In the genomic region with DNA sequence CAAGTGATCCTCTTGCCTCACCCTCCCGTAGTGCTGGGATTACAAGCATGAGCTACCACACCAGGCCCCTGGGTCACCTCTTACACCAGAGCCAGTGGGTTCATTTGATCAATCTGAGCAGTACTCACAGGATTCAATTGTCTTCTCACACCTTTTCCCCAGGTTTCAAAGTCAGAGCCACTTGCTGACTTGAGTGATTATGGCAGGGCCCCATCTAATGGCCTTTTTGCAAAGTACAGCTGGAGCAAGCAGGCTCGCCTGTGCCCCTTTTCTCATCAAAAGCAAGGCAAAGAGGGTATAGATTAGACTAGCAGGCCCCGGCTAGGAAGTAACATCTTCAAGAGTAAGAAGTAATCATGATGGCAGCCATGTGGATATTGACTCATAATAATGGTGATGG, we compare ENCODE assay signal across 8 cellular contexts.
DNase-seq lines count a peak whose midpoint lies in the region; ATAC-seq and TF ChIP-seq lines count a peak whose summit lies in the region.

No MANE protein-coding gene starts in this region.

- WGBS in hepatocyte (ENCODE audit: low lambda C conversion rate, missing lambda C conversion rate): 62% methylated on average over 3 of the region's 3 CpGs

- CTCF ChIA-PET in PC-9 (lab: Charles Lee): no interaction called here

- H3K36me3 ChIP-seq in PC-9 (ENCODE audit: low read depth) (no peaks in the 10 kb centered on the region), hepatocyte (replicated peaks; ENCODE audit: insufficient read depth, low read depth) (no peaks in the 10 kb centered on the region)

- intact Hi-C loops in PC-9 (cut with micrococcal nuclease; ENCODE audit: unreplicated experiment): loop anchor here (1.0 to 10.0 kb wide), 5 partner anchors 86 to 328 kb away; no protein-coding TSS in a partner anchor

- BruUV-seq in PC-9 (replicated peaks; lab: Mats Ljungman, UMichigan): no TSS peak

- H3K4me3 ChIP-seq in PC-9: no peak overlapping the region
- no peak overlapping the region for H3K4me3 ChIP-seq in hepatocyte

- POLR2A ChIA-PET in PC-9 (lab: Charles Lee; ENCODE audit: unreplicated experiment): interaction anchor here (0.6 kb wide), 1 partner anchor 835 kb away, joined by 5 read pairs; no protein-coding TSS in a partner anchor

- H2AFZ ChIP-seq in PC-9 (no peak overlapping the region), hepatocyte (no peak overlapping the region)

- H4K20me1 ChIP-seq in PC-9 (ENCODE audit: insufficient read depth) (no peaks in the 10 kb centered on the region), hepatocyte (ENCODE audit: insufficient read depth, poor library complexity, severe bottlenecking) (no peaks in the 10 kb centered on the region)

- H3K9me2 ChIP-seq in PC-9 (ENCODE audit: insufficient read depth) (no peaks in the 10 kb centered on the region), hepatocyte (replicated peaks; ENCODE audit: insufficient read depth) (no peaks in the 10 kb centered on the region)

- ATAC-seq in HG03159 (IDR thresholded peaks at IDR 0.05; ENCODE audit: unreplicated experiment) (peak; percentile 76), GM21528 (IDR thresholded peaks at IDR 0.05; ENCODE audit: low FRiP score, unreplicated experiment) (no peak), GM18867 (IDR thresholded peaks at IDR 0.05; ENCODE audit: unreplicated experiment) (no peak)

- peak; percentile 3 for DNase-seq in GDM1 (lab: John Stamatoyannopoulos, UW)
- DNase-seq in PC-9: peak in 1 of 2 experiments; percentile 41
- DNase-seq in activated naive CD4-positive, alpha-beta T cell treated with anti-CD3 and anti-CD28 coated beads, Interleukin-2, amount 50 U/mL, for 16 hours: peak; percentile 53
- peak; percentile 56 for DNase-seq in hepatocyte (ENCODE audit: low spot score)
- DNase-seq in stimulated activated CD8-positive, alpha-beta memory T cell treated with anti-CD3 and anti-CD28 coated beads, Interleukin-2, amount 100 ng/mL, for 48 hours (ENCODE audit: low read depth in 2 of 2): peak; percentile 2 to 4

- H3K79me2 ChIP-seq in PC-9 (ENCODE audit: low read depth) (no peaks in the 10 kb centered on the region), hepatocyte (no peaks in the 10 kb centered on the region)

- H3K27me3 ChIP-seq in PC-9 (ENCODE audit: insufficient read depth, low read depth) (no peaks in the 10 kb centered on the region), hepatocyte (no peaks in the 10 kb centered on the region)

- H3K27ac ChIP-seq in PC-9 (no peak overlapping the region), hepatocyte (no peak overlapping the region)

- no peaks in the 10 kb centered on the region for H3F3A ChIP-seq in PC-9 (ENCODE audit: insufficient read depth, low read depth)

- no peak overlapping the region for H3K4me2 ChIP-seq in PC-9
- H3K4me2 ChIP-seq in hepatocyte: no peak overlapping the region

- H3K9me3 ChIP-seq in PC-9 (ENCODE audit: insufficient read depth, low read depth): no peaks in the 10 kb centered on the region
- no peaks in the 10 kb centered on the region for H3K9me3 ChIP-seq in hepatocyte (ENCODE audit: low read depth)

- TF ChIP-seq CTCF in PC-9 (conservative IDR thresholded peaks at IDR 0.05) (peak; percentile 75), hepatocyte (IDR thresholded peaks at IDR 0.05; ENCODE audit: poor library complexity) (peak; percentile 61)

- no peaks in the 10 kb centered on the region for H3K4me1 ChIP-seq in PC-9 (replicated peaks; ENCODE audit: insufficient read depth)
- no peaks in the 10 kb centered on the region for H3K4me1 ChIP-seq in hepatocyte (ENCODE audit: insufficient read depth)
